ENCODE assay signal across 22 cellular contexts in the genomic region with DNA sequence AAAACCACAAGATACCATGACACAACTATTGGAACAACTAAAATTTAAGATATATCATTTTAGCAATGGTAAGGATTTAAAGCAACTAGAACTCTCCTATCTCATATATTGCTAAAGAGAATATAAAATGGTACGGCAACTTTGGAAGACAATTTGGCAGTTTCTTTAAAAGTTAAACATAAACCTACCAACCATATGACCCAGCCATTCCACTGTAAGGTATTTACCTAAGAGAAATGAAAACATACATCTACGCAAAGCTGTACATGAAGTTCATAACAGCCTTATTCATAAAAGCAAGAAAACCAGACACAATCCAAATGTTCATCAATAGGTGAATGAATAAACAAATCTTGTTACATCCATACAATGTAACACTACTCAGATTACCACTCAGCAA.
"Had no signal": no experiment of that assay in that cellular context is flagged by ENCODE, and none has a peak within 500 bp of the region (broad histone marks: within the 10 kb centered on the region; RNA-seq: fewer than 3 reads in every experiment).

No MANE protein-coding gene starts in this region.

- FAIRE-seq: bronchial epithelial cell had no signal

- H3K27me3 Mint-ChIP-seq: activated B cell treated with CpG ODN at 0.5 μM for 24 hours; activated CD4-positive, alpha-beta memory T cell treated with anti-CD3 and anti-CD28 coated beads for 36 hours; activated naive CD8-positive, alpha-beta T cell treated with anti-CD3 and anti-CD28 coated beads, Interleukin-2, amount 10 ng/mL, durations not matched to agents 7 days and 5 days; natural killer cell treated with Interleukin-12 subunit alpha and Interleukin-12 subunit beta and Interleukin-15 and Interleukin-18, amount 100 ng/mL, for 72 hours had no signal

- H3K27me3 ChIP-seq: foreskin keratinocyte, neutrophil, thyroid gland had no signal

- H3K27ac Mint-ChIP-seq: activated CD4-positive, alpha-beta memory T cell treated with anti-CD3 and anti-CD28 coated beads for 36 hours; activated naive CD8-positive, alpha-beta T cell treated with anti-CD3 and anti-CD28 coated beads, Interleukin-2, amount 10 ng/mL, durations not matched to agents 7 days and 5 days had no signal

- H3K9ac ChIP-seq: parathyroid adenoma had no signal

- H3K27ac ChIP-seq: foreskin keratinocyte, left ventricle myocardium inferior, neutrophil, parathyroid adenoma, thyroid gland had no signal

- H3K36me3 ChIP-seq: left ventricle myocardium inferior, neutrophil, thyroid gland had no signal

- H3K4me3 ChIP-seq: left ventricle myocardium inferior, thyroid gland had no signal

- H3K4me3 Mint-ChIP-seq: activated B cell treated with CpG ODN at 0.5 μM for 24 hours; activated CD4-positive, alpha-beta memory T cell treated with anti-CD3 and anti-CD28 coated beads for 36 hours; activated naive CD8-positive, alpha-beta T cell treated with anti-CD3 and anti-CD28 coated beads, Interleukin-2, amount 10 ng/mL, durations not matched to agents 7 days and 5 days; natural killer cell treated with Interleukin-12 subunit alpha and Interleukin-12 subunit beta and Interleukin-15 and Interleukin-18, amount 100 ng/mL, for 72 hours had no signal

- ATAC-seq: foreskin keratinocyte; natural killer cell treated with Interleukin-12 subunit alpha and Interleukin-12 subunit beta and Interleukin-15 and Interleukin-18, amount 100 ng/mL, for 72 hours; right cardiac atrium had no signal

- H3K36me3 Mint-ChIP-seq: natural killer cell treated with Interleukin-12 subunit alpha and Interleukin-12 subunit beta and Interleukin-15 and Interleukin-18, amount 100 ng/mL, for 72 hours had no signal

- H3K9me3 ChIP-seq: left ventricle myocardium inferior, neutrophil, thyroid gland had no signal

- H2AFZ ChIP-seq: parathyroid adenoma had no signal

- H3K9me3 Mint-ChIP-seq: activated B cell treated with CpG ODN at 0.5 μM for 24 hours; activated CD4-positive, alpha-beta memory T cell treated with anti-CD3 and anti-CD28 coated beads for 36 hours; activated naive CD8-positive, alpha-beta T cell treated with anti-CD3 and anti-CD28 coated beads, Interleukin-2, amount 10 ng/mL, durations not matched to agents 7 days and 5 days; natural killer cell treated with Interleukin-12 subunit alpha and Interleukin-12 subunit beta and Interleukin-15 and Interleukin-18, amount 100 ng/mL, for 72 hours had no signal

- DNase-seq: activated B cell treated with CpG ODN at 0.5 μM for 24 hours; activated CD4-positive, alpha-beta memory T cell treated with anti-CD3 and anti-CD28 coated beads for 36 hours; activated CD4-positive, alpha-beta T cell treated with anti-CD3 and anti-CD28 coated beads for 4 hours; activated gamma-delta T cell treated with Interleukin-2 at 50 U/mL for 16 hours; activated naive CD8-positive, alpha-beta T cell treated with anti-CD3 and anti-CD28 coated beads, Interleukin-2, amount 10 ng/mL, durations not matched to agents 7 days and 5 days; amniotic stem cell; dermis blood vessel endothelial cell; effector memory CD4-positive, alpha-beta T cell; foreskin keratinocyte; kidney glomerular epithelial cell; left ventricle myocardium inferior; mammary epithelial cell; midbrain; right cardiac atrium; stimulated activated CD4-positive, alpha-beta T cell treated with anti-CD3 and anti-CD28 coated beads, Interleukin-4, amount 100 ng/mL, for 24 hours; stimulated activated naive CD4-positive, alpha-beta T cell treated with Interleukin-2 at 50 U/mL for 16 hours; T1000; thyroid gland had no signal
